17 cellular contexts compared by ENCODE assay signal in the genomic region with DNA sequence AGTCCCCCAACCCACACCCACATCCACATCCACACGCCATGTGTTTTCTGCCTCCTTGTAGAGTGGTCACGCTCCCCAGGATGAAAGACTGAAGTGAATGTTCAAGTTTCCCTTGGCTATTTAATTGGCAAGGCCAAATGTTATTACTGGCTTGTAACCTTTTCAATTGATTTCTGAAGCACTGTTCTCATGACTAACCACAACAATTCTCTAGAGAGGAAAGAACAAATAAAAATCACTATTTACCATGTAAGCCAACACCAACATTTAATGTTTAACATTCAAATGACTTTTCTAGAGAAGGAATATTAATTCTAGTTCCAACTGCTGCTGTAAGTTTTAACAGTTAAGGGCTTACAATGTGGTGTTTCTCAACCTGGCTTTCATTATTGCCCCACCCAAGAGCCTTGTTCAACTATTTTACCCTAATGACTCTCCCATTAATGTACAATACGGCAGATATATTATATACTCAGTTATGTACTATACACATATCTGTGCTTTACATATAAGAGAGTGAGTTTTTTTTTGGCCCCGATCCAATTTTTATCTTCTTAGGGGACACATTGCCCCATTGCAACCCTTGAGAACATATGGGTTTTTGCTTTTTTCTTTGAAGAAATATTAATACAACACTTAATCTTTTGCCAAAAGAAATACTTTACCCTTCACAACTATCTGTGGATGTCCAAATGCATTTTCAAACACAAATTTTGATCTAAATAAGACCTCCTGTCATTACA. TPM values are rescaled to one million over a fixed set of nuclear protein-coding genes. Genes with fewer than 3 reads are reported as not detected.
A peak's percentile ranks its signal among the peaks of the same experiment; 100 is the strongest.
DNase-seq lines count a peak whose midpoint lies in the region; ATAC-seq and TF ChIP-seq lines count a peak whose summit lies in the region.
"Had no signal": no experiment of that assay in that cellular context is flagged by ENCODE, and none has a peak within 500 bp of the region (broad histone marks: within the 10 kb centered on the region; RNA-seq: fewer than 3 reads in every experiment).

No MANE protein-coding gene starts in this region.

- POLR2A ChIA-PET in HEK293 (lab: Yijun Ruan, JAX) = no interaction called here

- CTCF ChIA-PET in HEK293 (lab: Yijun Ruan, JAX) = no interaction called here

- H3K4me3 ChIP-seq in HEK293 (ENCODE audit: low read depth, low read length) (no peak overlapping the region), left lung (no peak overlapping the region)
- H3K4me3 ChIP-seq: body of pancreas, heart left ventricle, SJSA1 had no signal

- peak; percentile 67 for ATAC-seq in left lung
- ATAC-seq in HG02798 (IDR thresholded peaks at IDR 0.05; ENCODE audit: poor library complexity, unreplicated experiment) = no peak
- ATAC-seq in HG03280 (IDR thresholded peaks at IDR 0.05; ENCODE audit: unreplicated experiment) = no peak
- ATAC-seq: activated CD4-positive, CD25-positive, alpha-beta regulatory T cell treated with anti-CD3 and anti-CD28 coated beads, Interleukin-2, amount 50 U/mL, for 24 hours; body of pancreas; esophagus mucosa had no signal

- peak; percentile 93 for DNase-seq in DMS53 (lab: John Stamatoyannopoulos, UW)
- DNase-seq in astrocyte of the hippocampus (ENCODE audit: low read depth, low spot score) = peak; percentile 46
- no peak for DNase-seq in left lung
- no peak for DNase-seq in ureter (ENCODE audit: low spot score)
- DNase-seq: body of pancreas; heart left ventricle; midbrain; NCI-H1048; NCI-H2227 treated with DMSO at 0.1 percent for 48 hours; stimulated activated CD4-positive, alpha-beta T cell treated with anti-CD3 and anti-CD28 coated beads, Interleukin-2, amount 100 ng/mL, for 48 hours; stimulated activated CD8-positive, alpha-beta memory T cell treated with anti-CD3 and anti-CD28 coated beads, Interleukin-4, amount 100 ng/mL, for 48 hours had no signal

- H3K4me1 ChIP-seq in HEK293 (ENCODE audit: control insufficient read depth, insufficient read depth, low read length) = no peaks in the 10 kb centered on the region
- peaks cover 0 to 15% of the 10 kb centered on the region in 2 donors for H3K4me1 ChIP-seq in left lung
- H3K4me1 ChIP-seq: body of pancreas, SJSA1 had no signal

- H3K9me3 ChIP-seq in HEK293 (ENCODE audit: control insufficient read depth, insufficient read depth, low read depth, low read length) = no peaks in the 10 kb centered on the region
- no peaks in the 10 kb centered on the region for H3K9me3 ChIP-seq in left lung
- H3K9me3 ChIP-seq: body of pancreas, heart left ventricle, SJSA1 had no signal

- no peak for TF ChIP-seq CTCF in HEK293 (tag by site-specific recombination; IDR thresholded peaks at IDR 0.05)
- TF ChIP-seq CTCF in left lung (IDR thresholded peaks at IDR 0.05) = no peak

- intact Hi-C loops in left lung (cut with DNase I) = no loop called here

- H3K27me3 ChIP-seq in left lung = no peaks in the 10 kb centered on the region
- H3K27me3 ChIP-seq: body of pancreas, heart left ventricle, SJSA1 had no signal

- no peak overlapping the region for H3K27ac ChIP-seq in HEK293 (ENCODE audit: extremely low read depth, low read depth, low read length)
- no peak overlapping the region for H3K27ac ChIP-seq in left lung
- H3K27ac ChIP-seq: body of pancreas, heart left ventricle, SJSA1 had no signal

- H3K36me3 ChIP-seq in HEK293 (ENCODE audit: control insufficient read depth in 2 of 2, insufficient read depth in 1 of 2, low read length in 2 of 2) (peaks cover 0 to 21% of the 10 kb centered on the region in 2 experiments; a peak in 1 of 3 replicates), left lung (peaks cover 0 to 35% of the 10 kb centered on the region in 2 donors)
- H3K36me3 ChIP-seq: SJSA1 had no signal

TF ChIP-seq in HEK293, 187 proteins besides CTCF, POLR2A, EP300 and RAD21:
- TF ChIP-seq ZNF37A (tag by site-specific recombination; IDR thresholded peaks at IDR 0.05) (no peak), ZNF571 (tag by site-specific recombination; IDR thresholded peaks at IDR 0.05) (no peak), ZNF624 (tag by site-specific recombination; IDR thresholded peaks at IDR 0.05) (no peak), ZNF155 (tag by site-specific recombination; IDR thresholded peaks at IDR 0.05) (no peak), ZNF335 (tag by site-specific recombination; conservative IDR thresholded peaks at IDR 0.05) (no peak), ZBTB48 (tag by site-specific recombination; IDR thresholded peaks at IDR 0.05) (no peak), ZNF404 (tag by site-specific recombination; IDR thresholded peaks at IDR 0.05) (no peak), ZNF350 (tag by site-specific recombination; IDR thresholded peaks at IDR 0.05) (no peak), ZNF664 (tag by site-specific recombination; IDR thresholded peaks at IDR 0.05) (no peak), YY1 (tag by site-specific recombination; IDR thresholded peaks at IDR 0.05) (no peak)
- TF ChIP-seq, protein P1, sequence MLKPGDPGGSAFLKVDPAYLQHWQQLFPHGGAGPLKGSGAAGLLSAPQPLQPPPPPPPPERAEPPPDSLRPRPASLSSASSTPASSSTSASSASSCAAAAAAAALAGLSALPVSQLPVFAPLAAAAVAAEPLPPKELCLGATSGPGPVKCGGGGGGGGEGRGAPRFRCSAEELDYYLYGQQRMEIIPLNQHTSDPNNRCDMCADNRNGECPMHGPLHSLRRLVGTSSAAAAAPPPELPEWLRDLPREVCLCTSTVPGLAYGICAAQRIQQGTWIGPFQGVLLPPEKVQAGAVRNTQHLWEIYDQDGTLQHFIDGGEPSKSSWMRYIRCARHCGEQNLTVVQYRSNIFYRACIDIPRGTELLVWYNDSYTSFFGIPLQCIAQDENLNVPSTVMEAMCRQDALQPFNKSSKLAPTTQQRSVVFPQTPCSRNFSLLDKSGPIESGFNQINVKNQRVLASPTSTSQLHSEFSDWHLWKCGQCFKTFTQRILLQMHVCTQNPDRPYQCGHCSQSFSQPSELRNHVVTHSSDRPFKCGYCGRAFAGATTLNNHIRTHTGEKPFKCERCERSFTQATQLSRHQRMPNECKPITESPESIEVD (tag by site-specific recombination; IDR thresholded peaks at IDR 0.05) = 0 out of 2 replicates have a peak, but pooled peaks have one; percentile 31
- TF ChIP-seq, protein P2, sequence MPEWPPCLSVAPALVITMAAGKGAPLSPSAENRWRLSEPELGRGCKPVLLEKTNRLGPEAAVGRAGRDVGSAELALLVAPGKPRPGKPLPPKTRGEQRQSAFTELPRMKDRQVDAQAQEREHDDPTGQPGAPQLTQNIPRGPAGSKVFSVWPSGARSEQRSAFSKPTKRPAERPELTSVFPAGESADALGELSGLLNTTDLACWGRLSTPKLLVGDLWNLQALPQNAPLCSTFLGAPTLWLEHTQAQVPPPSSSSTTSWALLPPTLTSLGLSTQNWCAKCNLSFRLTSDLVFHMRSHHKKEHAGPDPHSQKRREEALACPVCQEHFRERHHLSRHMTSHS (tag by site-specific recombination; IDR thresholded peaks at IDR 0.05) = no peak
- TF ChIP-seq, protein P3, sequence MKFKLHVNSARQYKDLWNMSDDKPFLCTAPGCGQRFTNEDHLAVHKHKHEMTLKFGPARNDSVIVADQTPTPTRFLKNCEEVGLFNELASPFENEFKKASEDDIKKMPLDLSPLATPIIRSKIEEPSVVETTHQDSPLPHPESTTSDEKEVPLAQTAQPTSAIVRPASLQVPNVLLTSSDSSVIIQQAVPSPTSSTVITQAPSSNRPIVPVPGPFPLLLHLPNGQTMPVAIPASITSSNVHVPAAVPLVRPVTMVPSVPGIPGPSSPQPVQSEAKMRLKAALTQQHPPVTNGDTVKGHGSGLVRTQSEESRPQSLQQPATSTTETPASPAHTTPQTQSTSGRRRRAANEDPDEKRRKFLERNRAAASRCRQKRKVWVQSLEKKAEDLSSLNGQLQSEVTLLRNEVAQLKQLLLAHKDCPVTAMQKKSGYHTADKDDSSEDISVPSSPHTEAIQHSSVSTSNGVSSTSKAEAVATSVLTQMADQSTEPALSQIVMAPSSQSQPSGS (tag by site-specific recombination; IDR thresholded peaks at IDR 0.05; ENCODE audit: low read depth) = no peak
- TF ChIP-seq, protein P4, sequence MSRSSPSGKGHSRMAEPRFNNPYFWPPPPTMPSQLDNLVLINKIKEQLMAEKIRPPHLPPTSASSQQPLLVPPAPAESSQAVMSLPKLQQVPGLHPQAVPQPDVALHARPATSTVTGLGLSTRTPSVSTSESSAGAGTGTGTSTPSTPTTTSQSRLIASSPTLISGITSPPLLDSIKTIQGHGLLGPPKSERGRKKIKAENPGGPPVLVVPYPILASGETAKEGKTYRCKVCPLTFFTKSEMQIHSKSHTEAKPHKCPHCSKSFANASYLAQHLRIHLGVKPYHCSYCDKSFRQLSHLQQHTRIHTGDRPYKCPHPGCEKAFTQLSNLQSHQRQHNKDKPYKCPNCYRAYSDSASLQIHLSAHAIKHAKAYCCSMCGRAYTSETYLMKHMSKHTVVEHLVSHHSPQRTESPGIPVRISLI (tag by site-specific recombination; IDR thresholded peaks at IDR 0.05) = 0 out of 2 replicates have a peak, but pooled peaks have one; percentile 4
- TF ChIP-seq, protein P5, sequence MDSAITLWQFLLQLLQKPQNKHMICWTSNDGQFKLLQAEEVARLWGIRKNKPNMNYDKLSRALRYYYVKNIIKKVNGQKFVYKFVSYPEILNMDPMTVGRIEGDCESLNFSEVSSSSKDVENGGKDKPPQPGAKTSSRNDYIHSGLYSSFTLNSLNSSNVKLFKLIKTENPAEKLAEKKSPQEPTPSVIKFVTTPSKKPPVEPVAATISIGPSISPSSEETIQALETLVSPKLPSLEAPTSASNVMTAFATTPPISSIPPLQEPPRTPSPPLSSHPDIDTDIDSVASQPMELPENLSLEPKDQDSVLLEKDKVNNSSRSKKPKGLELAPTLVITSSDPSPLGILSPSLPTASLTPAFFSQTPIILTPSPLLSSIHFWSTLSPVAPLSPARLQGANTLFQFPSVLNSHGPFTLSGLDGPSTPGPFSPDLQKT (IDR thresholded peaks at IDR 0.05; ENCODE audit: borderline replicate concordance, low read depth, low read length) = no peak

RNA-seq across cellular contexts. Expression of a gene that starts 46.5 kb away (rescaled TPM):
- total RNA-seq in left lung (10 to 100 TPM; 31.0 to 35.6 TPM), ureter (23.4 TPM)

Comparison
In these comparisons a context has a peak if more than half of its experiments do, and no peak if none do; other contexts are left out.
1. DNase-seq: peak in DMS53 (single experiment) and astrocyte of the hippocampus (single experiment); none in left lung (0 of 2) and ureter (single experiment).